ENCODE assay signal across 8 cellular contexts in genomic region chr2:134657650-134658250, GRCh38.
DNase-seq lines count a peak whose midpoint lies in the region; ATAC-seq and TF ChIP-seq lines count a peak whose summit lies in the region.

No MANE protein-coding gene starts in this region.

- ATAC-seq in HG03520 (IDR thresholded peaks at IDR 0.05; ENCODE audit: unreplicated experiment) = no peak

- no peaks in the 10 kb centered on the region for H3K9me3 ChIP-seq in cardiac muscle cell (ENCODE audit: low read depth)
- no peaks in the 10 kb centered on the region for H3K9me3 ChIP-seq in OCI-LY3 (ENCODE audit: insufficient read depth, low read length)
- H3K9me3 ChIP-seq in uterus = no peaks in the 10 kb centered on the region

- peaks cover 4% of the 10 kb centered on the region; the same call in 1 of the 2 replicates for H4K20me1 ChIP-seq in OCI-LY3 (ENCODE audit: insufficient read depth, low read length)

- H3K4me1 ChIP-seq in cardiac muscle cell (ENCODE audit: low read depth) (peaks cover 2% of the 10 kb centered on the region), OCI-LY3 (ENCODE audit: low read length) (peaks cover 11% of the 10 kb centered on the region), uterus (no peaks in the 10 kb centered on the region)

- H3K36me3 ChIP-seq in cardiac muscle cell (no peaks in the 10 kb centered on the region), OCI-LY3 (replicated peaks; ENCODE audit: low read depth, low read length) (peaks cover 4% of the 10 kb centered on the region), uterus (no peaks in the 10 kb centered on the region)

- no peak overlapping the region for H3K4me2 ChIP-seq in OCI-LY3 (ENCODE audit: low read length)

- H3K4me3 ChIP-seq in cardiac muscle cell (no peak overlapping the region), OCI-LY3 (ENCODE audit: low read length) (no peak overlapping the region), uterus (no peak overlapping the region), foreskin fibroblast (ENCODE audit: low read depth in 1 of 2, low read length in 2 of 2) (no peak overlapping the region)

- H3K9ac ChIP-seq in OCI-LY3 (ENCODE audit: low read length) = no peak overlapping the region

- H3K27me3 ChIP-seq in cardiac muscle cell (no peaks in the 10 kb centered on the region), OCI-LY3 (ENCODE audit: low read depth, low read length) (no peaks in the 10 kb centered on the region), uterus (no peaks in the 10 kb centered on the region)

- intact Hi-C loops in cardiac septum (cut with DNase I) (no loop called here), uterus (cut with DNase I; ENCODE audit: low total_unique reads) (no loop called here)

- H3K79me2 ChIP-seq in OCI-LY3 (ENCODE audit: low read length) = peaks cover 25% of the 10 kb centered on the region

- TF ChIP-seq POLR2A in uterus (IDR thresholded peaks at IDR 0.05) = no peak

- no peak overlapping the region for H2AFZ ChIP-seq in OCI-LY3 (ENCODE audit: low read depth, low read length)

- DNase-seq in cardiac muscle cell (ENCODE audit: low read depth in 1 of 2, low spot score in 1 of 2) (peak in 1 of 2 donors; percentile 23), cardiac septum (ENCODE audit: low spot score) (no peak), ecto neural progenitor cell (ENCODE audit: low spot score) (peak; percentile 46), uterus (no peak), foreskin fibroblast (no peak)
- peak; percentile 49 for DNase-seq in stimulated activated CD8-positive, alpha-beta memory T cell treated with anti-CD3 and anti-CD28 coated beads, Interleukin-4, amount 100 ng/mL, for 48 hours

- H3K27ac ChIP-seq in cardiac muscle cell = no peak overlapping the region
- H3K27ac ChIP-seq in OCI-LY3 (ENCODE audit: low read length) = no peak overlapping the region
- no peak overlapping the region for H3K27ac ChIP-seq in uterus

- TF ChIP-seq CTCF in cardiac muscle cell (IDR thresholded peaks at IDR 0.05; ENCODE audit: low read depth, low read length) (peak; percentile 29), OCI-LY3 (IDR thresholded peaks at IDR 0.05; ENCODE audit: low read depth, low read length) (peak; percentile 60), uterus (IDR thresholded peaks at IDR 0.05) (no peak), foreskin fibroblast (IDR thresholded peaks at IDR 0.05; ENCODE audit: low read depth, low read length) (no peak)

Comparison
In these comparisons a context has a peak if more than half of its experiments do, and no peak if none do; other contexts are left out.
1. DNase-seq: peak in ecto neural progenitor cell (single experiment) and stimulated activated CD8-positive, alpha-beta memory T cell treated with anti-CD3 and anti-CD28 coated beads, Interleukin-4, amount 100 ng/mL, for 48 hours (single experiment); none in cardiac septum (single experiment), uterus (0 of 2) and foreskin fibroblast (0 of 2).
2. CTCF ChIP-seq: peak in cardiac muscle cell (single experiment) and OCI-LY3 (single experiment); none in uterus (0 of 4) and foreskin fibroblast (single experiment).